In the genomic region with DNA sequence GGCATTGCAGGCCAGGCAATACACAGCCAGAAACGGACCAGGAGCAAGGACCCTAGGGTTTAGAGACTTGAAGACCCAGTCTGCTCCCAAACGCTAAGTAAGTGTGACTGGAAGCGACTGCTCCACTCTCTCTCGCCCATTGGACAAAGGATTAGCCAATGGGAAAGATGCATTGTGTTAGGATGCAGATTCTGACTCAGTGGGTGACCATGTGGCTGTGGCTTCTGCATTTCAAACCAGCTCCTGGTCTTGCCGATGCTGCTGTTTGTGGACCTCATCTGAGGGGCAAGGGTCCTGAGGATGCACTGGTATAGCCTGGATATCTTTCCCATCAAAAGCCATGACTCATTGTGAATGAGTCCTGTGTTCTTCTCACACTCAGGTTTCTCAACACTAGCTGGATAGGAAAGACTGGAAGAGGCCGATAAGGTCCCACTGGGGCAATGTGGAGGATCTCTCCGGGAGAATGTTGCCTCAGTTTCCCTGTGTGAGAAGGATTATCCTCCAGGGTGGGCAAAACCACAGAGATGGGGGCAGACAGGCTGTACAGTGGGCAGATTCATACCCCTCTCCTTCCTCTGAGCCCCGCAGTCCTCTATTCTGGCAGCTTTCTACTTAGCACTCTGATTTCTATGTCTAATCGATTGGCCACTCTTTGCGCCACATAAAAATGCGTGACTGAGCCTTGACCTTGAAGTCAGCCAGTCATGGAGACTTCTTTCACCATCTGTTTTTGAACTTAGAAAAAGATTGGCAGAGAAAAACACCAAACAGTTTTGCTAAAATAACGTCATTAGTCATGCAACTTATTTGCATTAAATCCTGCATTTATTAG, we compare ENCODE assay signal across 18 cellular contexts.
DNase-seq lines count a peak whose midpoint lies in the region; ATAC-seq and TF ChIP-seq lines count a peak whose summit lies in the region.
"Had no signal": no experiment of that assay in that cellular context is flagged by ENCODE, and none has a peak within 500 bp of the region (broad histone marks: within the 10 kb centered on the region; RNA-seq: fewer than 3 reads in every experiment).

No MANE protein-coding gene starts in this region.

- H3K27me3 Mint-ChIP-seq in endodermal cell (ENCODE audit: insufficient read depth): peaks cover 82% of the 10 kb centered on the region
- H3K27me3 Mint-ChIP-seq in stimulated activated naive B cell treated with anti-CD40 and anti-IgM and Interleukin-4, amounts not matched to agents 10 μg/mL and 1 μg/mL and 100 μg/mL, for 72 hours: no peaks in the 10 kb centered on the region
- H3K27me3 Mint-ChIP-seq: CD4-positive, alpha-beta T cell had no signal

- H3K36me3 ChIP-seq in H7 (replicated peaks; ENCODE audit: control insufficient read depth, insufficient read depth, low read length) (no peaks in the 10 kb centered on the region), SJCRH30 (no peaks in the 10 kb centered on the region), endodermal cell (ENCODE audit: control insufficient read depth, insufficient read depth, low read length) (no peaks in the 10 kb centered on the region)

- no peak for TF ChIP-seq CTCF in endodermal cell (conservative IDR thresholded peaks at IDR 0.05)

- no peaks in the 10 kb centered on the region for H3K9me3 ChIP-seq in SJCRH30 (replicated peaks)
- no peaks in the 10 kb centered on the region for H3K9me3 ChIP-seq in endodermal cell (ENCODE audit: control insufficient read depth, low read length)

- DNase-seq in H7: peak; percentile 46
- peak; percentile 72 to 81 for DNase-seq in SJCRH30
- no peak for DNase-seq in endodermal cell
- DNase-seq in stimulated activated naive B cell treated with anti-CD40 and anti-IgM and Interleukin-4, amounts not matched to agents 10 μg/mL and 1 μg/mL and 100 μg/mL, for 72 hours: no peak
- DNase-seq in NOMO-1 treated with DMSO at 0.1 percent for 48 hours (lab: John Stamatoyannopoulos, UW; ENCODE audit: unreplicated experiment): no peak
- DNase-seq in NCI-H345 (lab: John Stamatoyannopoulos, UW): no peak
- DNase-seq: AML-193; Calu3; CD4-positive, alpha-beta T cell; GOT3; Kasumi-1; NCI-H1105 treated with DMSO at 0.1 percent for 48 hours; NCI-H1694 treated with DMSO at 0.1 percent for 48 hours; NCI-H2107; NCI-H226; NCI-H69; RPMI8226 had no signal

- H3K4me1 ChIP-seq in SJCRH30: peaks cover 39% of the 10 kb centered on the region
- peaks cover 24% of the 10 kb centered on the region for H3K4me1 ChIP-seq in endodermal cell (ENCODE audit: control insufficient read depth, insufficient read depth, low read length)

- H3K27ac Mint-ChIP-seq in endodermal cell: no peak overlapping the region
- H3K27ac Mint-ChIP-seq in stimulated activated naive B cell treated with anti-CD40 and anti-IgM and Interleukin-4, amounts not matched to agents 10 μg/mL and 1 μg/mL and 100 μg/mL, for 72 hours: peak overlapping the region; percentile 20
- H3K27ac Mint-ChIP-seq: CD4-positive, alpha-beta T cell had no signal

- H3K4me3 ChIP-seq in H7 (ENCODE audit: insufficient read depth, low read depth, low read length) (no peak overlapping the region), SJCRH30 (no peak overlapping the region), endodermal cell (ENCODE audit: low read length) (no peak overlapping the region)

- H3K9ac ChIP-seq in endodermal cell (ENCODE audit: extremely low read depth, low read length, poor library complexity, severe bottlenecking): no peak overlapping the region

- H3K27me3 ChIP-seq in H7 (ENCODE audit: control insufficient read depth, insufficient read depth, low read length) (no peaks in the 10 kb centered on the region), SJCRH30 (no peaks in the 10 kb centered on the region), endodermal cell (ENCODE audit: control insufficient read depth, insufficient read depth, low read length, poor library complexity, severe bottlenecking) (peaks cover 68% of the 10 kb centered on the region)

- H3K36me3 Mint-ChIP-seq in endodermal cell (ENCODE audit: low read depth): no peaks in the 10 kb centered on the region
- H3K36me3 Mint-ChIP-seq in stimulated activated naive B cell treated with anti-CD40 and anti-IgM and Interleukin-4, amounts not matched to agents 10 μg/mL and 1 μg/mL and 100 μg/mL, for 72 hours: peaks cover 3 to 4% of the 10 kb centered on the region in 2 donors

- 91 to 93% methylated on average over 9 to 12 of the region's 12 CpGs for WGBS in endodermal cell (ENCODE audit: insufficient coverage in 1 of 2, insufficient read length in 1 of 2), 2 experiments

- no peak overlapping the region for H3K4me3 Mint-ChIP-seq in endodermal cell
- H3K4me3 Mint-ChIP-seq in stimulated activated naive B cell treated with anti-CD40 and anti-IgM and Interleukin-4, amounts not matched to agents 10 μg/mL and 1 μg/mL and 100 μg/mL, for 72 hours: no peak overlapping the region
- H3K4me3 Mint-ChIP-seq: CD4-positive, alpha-beta T cell had no signal

- ATAC-seq in stimulated activated naive B cell treated with anti-CD40 and anti-IgM and Interleukin-4, amounts not matched to agents 10 μg/mL and 1 μg/mL and 100 μg/mL, for 72 hours (replicated peaks): no peak
- ATAC-seq in HG03045 (IDR thresholded peaks at IDR 0.05; ENCODE audit: unreplicated experiment): no peak

- H3K27ac ChIP-seq in SJCRH30: peak overlapping the region; percentile 93
- peak overlapping the region; percentile 72 for H3K27ac ChIP-seq in endodermal cell (ENCODE audit: low read depth, low read length)

- H3K4me1 Mint-ChIP-seq in endodermal cell: peaks cover 34% of the 10 kb centered on the region
- peaks cover 42 to 76% of the 10 kb centered on the region in 2 donors for H3K4me1 Mint-ChIP-seq in stimulated activated naive B cell treated with anti-CD40 and anti-IgM and Interleukin-4, amounts not matched to agents 10 μg/mL and 1 μg/mL and 100 μg/mL, for 72 hours

- no peaks in the 10 kb centered on the region for H3K9me3 Mint-ChIP-seq in endodermal cell
- no peaks in the 10 kb centered on the region for H3K9me3 Mint-ChIP-seq in stimulated activated naive B cell treated with anti-CD40 and anti-IgM and Interleukin-4, amounts not matched to agents 10 μg/mL and 1 μg/mL and 100 μg/mL, for 72 hours
- H3K9me3 Mint-ChIP-seq: CD4-positive, alpha-beta T cell had no signal

Comparison
In these comparisons a context has a peak if more than half of its experiments do, and no peak if none do; other contexts are left out.
1. DNase-seq: peak in H7 (single experiment) and SJCRH30 (2 of 2); none in endodermal cell (single experiment), stimulated activated naive B cell treated with anti-CD40 and anti-IgM and Interleukin-4, amounts not matched to agents 10 μg/mL and 1 μg/mL and 100 μg/mL, for 72 hours (single experiment), NOMO-1 treated with DMSO at 0.1 percent for 48 hours (single experiment) and NCI-H345 (single experiment).